Comparison of ENCODE assay signal across 8 cellular contexts in genomic region chr11:62725686-62726085, GRCh38. TPM values are rescaled to one million over a fixed set of nuclear protein-coding genes. Genes with fewer than 3 reads are reported as not detected.
DNase-seq lines count a peak whose midpoint lies in the region; ATAC-seq and TF ChIP-seq lines count a peak whose summit lies in the region.

No MANE protein-coding gene starts in this region.

- peaks cover 36% of the 10 kb centered on the region for H3K36me3 ChIP-seq in left ventricle myocardium inferior
- peaks cover 13 to 25% of the 10 kb centered on the region in 2 donors for H3K36me3 ChIP-seq in body of pancreas (replicated peaks in 1 of 2; ENCODE audit: insufficient read depth in 1 of 2, low read depth in 2 of 2)
- peaks cover 12 to 36% of the 10 kb centered on the region in 2 experiments for H3K36me3 ChIP-seq in mesenchymal stem cell (ENCODE audit: control insufficient read depth in 1 of 2, insufficient read depth in 2 of 2, low read depth in 1 of 2, low read length in 2 of 2)
- H3K36me3 ChIP-seq in aorta (ENCODE audit: control insufficient read depth in 1 of 2, insufficient read depth in 2 of 2, low read length in 1 of 2) = peaks cover 6 to 10% of the 10 kb centered on the region in 2 donors

- no peak for ATAC-seq in Right ventricle myocardium superior (ENCODE audit: poor library complexity)
- no peak for ATAC-seq in body of pancreas
- no peak for ATAC-seq in aorta (ENCODE audit: low FRiP score)

- intact Hi-C loops in left ventricle myocardium inferior (cut with micrococcal nuclease) = loop anchor here (10.0 kb wide), 1 partner anchor 109 kb away; the partner anchor contains the start of genes STX5, TEX54 and WDR74
- intact Hi-C loops in Right ventricle myocardium superior (cut with DNase I) = no loop called here
- intact Hi-C loops in body of pancreas (cut with DNase I) = no loop called here
- intact Hi-C loops in aorta (cut with DNase I) = loop anchor here in 1 of 2 donors (5.0 kb wide), 1 partner anchor 47 kb away; the partner anchor contains the start of gene TAF6L

- no peak overlapping the region for H3K4ac ChIP-seq in mesenchymal stem cell (ENCODE audit: low read depth in 1 of 2, low read length in 2 of 2)

- peak overlapping the region; percentile 98 for H3K9ac ChIP-seq in mesenchymal stem cell (ENCODE audit: low read length)

- H3K14ac ChIP-seq in mesenchymal stem cell (ENCODE audit: low read length in 2 of 2) = no peak overlapping the region

- H2BK120ac ChIP-seq in mesenchymal stem cell (ENCODE audit: low read depth, low read length) = no peak overlapping the region

- no peak overlapping the region for H3K23ac ChIP-seq in mesenchymal stem cell (ENCODE audit: low read length in 2 of 2)

- peaks cover 84% of the 10 kb centered on the region for H3K4me1 ChIP-seq in left ventricle myocardium inferior
- H3K4me1 ChIP-seq in body of pancreas = peaks cover 27% of the 10 kb centered on the region
- peaks cover 9% of the 10 kb centered on the region for H3K4me1 ChIP-seq in mesenchymal stem cell (ENCODE audit: control insufficient read depth, insufficient read depth, low read depth, low read length)
- H3K4me1 ChIP-seq in aorta (ENCODE audit: control insufficient read depth in 1 of 2, insufficient read depth in 2 of 2, low read length in 2 of 2) = no peaks in the 10 kb centered on the region

- peak overlapping the region; percentile 95 for H3K27ac ChIP-seq in left ventricle myocardium inferior (replicated peaks)
- H3K27ac ChIP-seq in body of pancreas = peak overlapping the region in 3 of 4 donors; percentile 90 to 99 (median 97)
- peak overlapping the region; percentile 60 for H3K27ac ChIP-seq in mesenchymal stem cell (ENCODE audit: low read length, poor library complexity, severe bottlenecking)
- no peak overlapping the region for H3K27ac ChIP-seq in aorta (ENCODE audit: low read depth in 1 of 2, low read length in 2 of 2)

- peaks cover 4% of the 10 kb centered on the region for H3K79me1 ChIP-seq in mesenchymal stem cell (replicated peaks; ENCODE audit: low read length, poor library complexity, severe bottlenecking)

- no peak overlapping the region for H2BK5ac ChIP-seq in mesenchymal stem cell (ENCODE audit: low read depth, low read length, poor library complexity, severe bottlenecking)

- no peak overlapping the region for H2BK12ac ChIP-seq in mesenchymal stem cell (ENCODE audit: low read length in 2 of 2)

- no peak overlapping the region for H2AFZ ChIP-seq in mesenchymal stem cell (ENCODE audit: low read depth, low read length)

- H3K4me2 ChIP-seq in mesenchymal stem cell (ENCODE audit: low read length, poor library complexity, severe bottlenecking) = peak overlapping the region; percentile 87

- H3K27me3 ChIP-seq in left ventricle myocardium inferior (ENCODE audit: low read depth) (no peaks in the 10 kb centered on the region), body of pancreas (no peaks in the 10 kb centered on the region), mesenchymal stem cell (ENCODE audit: control insufficient read depth in 1 of 2, insufficient read depth in 1 of 2, low read length in 2 of 2) (no peaks in the 10 kb centered on the region), aorta (ENCODE audit: control insufficient read depth in 1 of 2, insufficient read depth in 2 of 2, low read length in 1 of 2) (no peaks in the 10 kb centered on the region)

- peak overlapping the region; percentile 91 for H3K4me3 ChIP-seq in left ventricle myocardium inferior
- H3K4me3 ChIP-seq in body of pancreas = peak overlapping the region; percentile 86 to 93
- peak overlapping the region in 1 of 2 experiments; percentile 100 for H3K4me3 ChIP-seq in mesenchymal stem cell (ENCODE audit: insufficient read depth in 1 of 2, low read depth in 1 of 2, low read length in 2 of 2)
- H3K4me3 ChIP-seq in aorta (ENCODE audit: low read length in 2 of 2) = peak overlapping the region; percentile 57 to 84

- no peak overlapping the region for H3K18ac ChIP-seq in mesenchymal stem cell (ENCODE audit: low read depth in 1 of 2, low read length in 2 of 2)

- H2BK15ac ChIP-seq in mesenchymal stem cell (ENCODE audit: low read depth, poor library complexity, severe bottlenecking) = no peak overlapping the region

- 0 to 1% methylated on average over 8 of the region's 8 CpGs for WGBS in body of pancreas, 2 donors
- 4% methylated on average over 8 of the region's 8 CpGs for WGBS in mesenchymal stem cell
- WGBS in aorta, 2 donors = 1 to 3% methylated on average over 8 of the region's 8 CpGs

- no peak overlapping the region for H4K8ac ChIP-seq in mesenchymal stem cell (ENCODE audit: low read length)

- DNase-seq in left ventricle myocardium inferior (no peak), Right ventricle myocardium superior (no peak), body of pancreas (no peak), mesenchymal stem cell (no peak), aorta (no peak), NCI-H2227 treated with DMSO at 0.1 percent for 48 hours (lab: John Stamatoyannopoulos, UW) (no peak), DMS153 treated with DMSO at 0.1 percent for 48 hours (lab: John Stamatoyannopoulos, UW; ENCODE audit: unreplicated experiment) (no peak), occipital lobe (lab: John Stamatoyannopoulos, UW) (no peak)

- H3K9me3 ChIP-seq in left ventricle myocardium inferior (replicated peaks) (no peaks in the 10 kb centered on the region), body of pancreas (no peaks in the 10 kb centered on the region), mesenchymal stem cell (ENCODE audit: control insufficient read depth, low read length) (no peaks in the 10 kb centered on the region), aorta (ENCODE audit: control insufficient read depth, low read length) (no peaks in the 10 kb centered on the region)

- H2AK5ac ChIP-seq in mesenchymal stem cell (ENCODE audit: low read length, severe bottlenecking) = no peak overlapping the region

- H4K91ac ChIP-seq in mesenchymal stem cell (ENCODE audit: low read length) = no peak overlapping the region

- no peak for TF ChIP-seq POLR2A in body of pancreas (IDR thresholded peaks at IDR 0.05)

- no peak for TF ChIP-seq CTCF in left ventricle myocardium inferior (IDR thresholded peaks at IDR 0.05; ENCODE audit: borderline replicate concordance)
- no peak for TF ChIP-seq CTCF in body of pancreas (IDR thresholded peaks at IDR 0.05)

RNA-seq across cellular contexts. Expression of gene HNRNPUL2, which starts 1.6 kb away (rescaled TPM):
- total RNA-seq in left ventricle myocardium inferior (37.6 TPM), Right ventricle myocardium superior (30.4 TPM), body of pancreas (10 to 100 TPM; 19.1 to 20.5 TPM), aorta (10 to 100 TPM; 46.9 to 47.2 TPM), occipital lobe (17.0 TPM)
- polyA plus RNA-seq in mesenchymal stem cell (2013, experiment 1 of 2) = 29.8 TPM
- 28.0 TPM for polyA plus RNA-seq in mesenchymal stem cell (2013, experiment 2 of 2)
- polyA plus RNA-seq in aorta = 10 to 100 TPM; 31.5 to 43.6 TPM

RNA-seq across cellular contexts. Expression of gene TTC9C, which starts 2.6 kb away (rescaled TPM):
- total RNA-seq in left ventricle myocardium inferior = 12.9 TPM
- 14.0 TPM for total RNA-seq in Right ventricle myocardium superior
- 10 to 100 TPM; 12.5 to 18.5 TPM for total RNA-seq in body of pancreas
- polyA plus RNA-seq in mesenchymal stem cell (2013, experiment 1 of 2) = 65.8 TPM
- polyA plus RNA-seq in mesenchymal stem cell (2013, experiment 2 of 2) = 64.2 TPM
- 10 to 100 TPM; 21.1 to 32.4 TPM for total RNA-seq in aorta
- polyA plus RNA-seq in aorta = 10 to 100 TPM; 17.3 to 40.7 TPM
- 23.7 TPM for total RNA-seq in occipital lobe

RNA-seq across cellular contexts. Expression of gene GNG3, which starts 18.2 kb away (rescaled TPM):
- total RNA-seq in left ventricle myocardium inferior (not detected), Right ventricle myocardium superior (not detected), body of pancreas (1 to 10 TPM in 1 of 2 donors, not detected in 1; 1.0 TPM), aorta (not detected), occipital lobe (20.0 TPM)
- polyA plus RNA-seq in mesenchymal stem cell (2013, experiment 1 of 2) = 0.10 TPM
- 0.07 TPM for polyA plus RNA-seq in mesenchymal stem cell (2013, experiment 2 of 2)
- polyA plus RNA-seq in aorta = under 1 TPM in 1 of 2 donors, not detected in 1; 0.33 TPM

RNA-seq across cellular contexts. Expression of gene BSCL2, which starts 18.5 kb away (rescaled TPM):
- total RNA-seq in left ventricle myocardium inferior = 18.4 TPM
- total RNA-seq in Right ventricle myocardium superior = 21.7 TPM
- 100 to 1,000 TPM in 1 of 2 donors, 10 to 100 TPM in 1; 44.6 to 248 TPM for total RNA-seq in body of pancreas
- polyA plus RNA-seq in mesenchymal stem cell (2013, experiment 1 of 2) = 41.4 TPM
- 41.0 TPM for polyA plus RNA-seq in mesenchymal stem cell (2013, experiment 2 of 2)
- 10 to 100 TPM; 22.3 to 31.5 TPM for total RNA-seq in aorta
- polyA plus RNA-seq in aorta = 10 to 100 TPM; 38.7 to 61.8 TPM
- 133 TPM for total RNA-seq in occipital lobe

RNA-seq across cellular contexts. Expression of gene ZBTB3, which starts 28.3 kb away (rescaled TPM):
- 9.5 TPM for total RNA-seq in left ventricle myocardium inferior
- 9.7 TPM for total RNA-seq in Right ventricle myocardium superior
- total RNA-seq in body of pancreas = 1 to 10 TPM; 3.9 to 4.0 TPM
- 5.1 TPM for polyA plus RNA-seq in mesenchymal stem cell (2013, experiment 1 of 2)
- polyA plus RNA-seq in mesenchymal stem cell (2013, experiment 2 of 2) = 5.0 TPM
- total RNA-seq in aorta = 1 to 10 TPM; 9.7 to 9.8 TPM
- polyA plus RNA-seq in aorta = 1 to 10 TPM; 2.9 to 3.9 TPM
- 20.1 TPM for total RNA-seq in occipital lobe

Comparison
In these comparisons a context has a peak if more than half of its experiments do, and no peak if none do; other contexts are left out.
1. H3K27ac ChIP-seq: peak in left ventricle myocardium inferior (single experiment), body of pancreas (3 of 4) and mesenchymal stem cell (single experiment); none in aorta (0 of 2).
2. RNA of gene GNG3, which starts 18.2 kb away (total RNA-seq): 20.0 TPM in occipital lobe (single experiment); 1.0 TPM in body of pancreas, not detected in aorta, not detected in left ventricle myocardium inferior (single experiment) and not detected in Right ventricle myocardium superior (single experiment); every median in the first group is over 10 times any median in the second.